In the genomic region with DNA sequence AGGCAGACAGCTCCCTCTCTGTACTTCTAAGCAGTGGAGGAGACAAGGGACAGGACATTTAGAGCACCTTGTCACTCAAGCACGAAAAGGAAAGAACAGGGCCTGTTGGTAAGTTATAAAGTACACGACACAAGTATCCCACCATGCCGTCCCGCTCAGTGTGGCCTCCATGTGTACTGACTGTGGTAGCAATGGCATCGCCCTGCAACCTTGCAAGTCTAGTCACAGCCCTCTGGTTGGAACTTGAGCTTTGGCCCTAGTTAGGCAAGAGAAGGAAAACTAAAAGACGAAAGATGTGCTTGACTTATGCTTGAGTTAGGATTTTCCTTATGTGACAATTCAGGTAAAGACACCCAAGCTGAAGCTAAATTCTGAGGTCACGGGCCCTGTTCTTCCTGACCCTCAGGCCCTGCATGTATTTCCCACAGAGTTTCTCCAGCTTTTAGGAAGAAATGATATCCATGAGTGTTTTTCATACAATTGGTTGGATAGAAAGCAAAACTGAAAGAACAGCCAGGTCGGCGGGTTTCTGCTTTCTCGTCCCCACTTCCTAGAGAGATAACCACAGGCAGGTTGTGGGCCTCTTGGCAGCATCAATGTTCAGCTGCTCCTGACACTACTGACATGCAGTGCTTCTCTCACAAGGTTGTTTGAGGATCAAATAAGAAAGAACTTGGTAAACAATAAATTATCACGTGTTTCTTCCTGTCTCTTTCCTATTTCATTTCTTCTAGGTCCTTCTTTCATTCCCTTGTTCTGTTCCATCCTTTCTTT, we compare ENCODE assay signal across 8 cellular contexts.
DNase-seq lines count a peak whose midpoint lies in the region; ATAC-seq lines count a peak whose summit lies in the region.

No MANE protein-coding gene starts in this region.

- no peak overlapping the region for H3K4me3 Mint-ChIP-seq in activated CD4-positive, alpha-beta T cell treated with anti-CD3 and anti-CD28 coated beads for 36 hours
- H3K4me3 Mint-ChIP-seq in activated T-cell treated with anti-CD3 and anti-CD28 coated beads, Interleukin-2, amount 50 U/mL, for 24 hours, result peak overlapping the region; percentile 9

- H3K27me3 Mint-ChIP-seq in activated CD4-positive, alpha-beta T cell treated with anti-CD3 and anti-CD28 coated beads for 36 hours, result peaks cover 2% of the 10 kb centered on the region
- no peaks in the 10 kb centered on the region for H3K27me3 Mint-ChIP-seq in activated T-cell treated with anti-CD3 and anti-CD28 coated beads, Interleukin-2, amount 50 U/mL, for 24 hours

- intact Hi-C loops in activated CD4-positive, alpha-beta T cell treated with anti-CD3 and anti-CD28 coated beads for 36 hours (cut with DNase I, micrococcal nuclease), result no loop called here

- H3K36me3 Mint-ChIP-seq in activated CD4-positive, alpha-beta T cell treated with anti-CD3 and anti-CD28 coated beads for 36 hours (ENCODE audit: low read depth), result no peaks in the 10 kb centered on the region
- no peaks in the 10 kb centered on the region for H3K36me3 Mint-ChIP-seq in activated T-cell treated with anti-CD3 and anti-CD28 coated beads, Interleukin-2, amount 50 U/mL, for 24 hours (ENCODE audit: low read depth)

- POLR2A ChIA-PET in activated CD4-positive, alpha-beta T cell treated with anti-CD3 and anti-CD28 coated beads for 36 hours (lab: Charles Lee), result no interaction called here

- H3K4me1 Mint-ChIP-seq in activated CD4-positive, alpha-beta T cell treated with anti-CD3 and anti-CD28 coated beads for 36 hours, result peaks cover 12% of the 10 kb centered on the region
- peaks cover 14% of the 10 kb centered on the region for H3K4me1 Mint-ChIP-seq in activated T-cell treated with anti-CD3 and anti-CD28 coated beads, Interleukin-2, amount 50 U/mL, for 24 hours (ENCODE audit: low read depth)

- DNase-seq in activated CD4-positive, alpha-beta T cell treated with anti-CD3 and anti-CD28 coated beads for 36 hours, result peak; percentile 61
- DNase-seq in activated CD4-positive, alpha-beta T cell treated with anti-CD3 and anti-CD28 coated beads for 1 hour, result no peak
- peak; percentile 37 for DNase-seq in activated T-cell treated with anti-CD3 and anti-CD28 coated beads, Interleukin-2, amount 50 U/mL, for 24 hours
- DNase-seq in stimulated activated CD8-positive, alpha-beta memory T cell treated with anti-CD3 and anti-CD28 coated beads, Interleukin-7, amount 100 ng/mL, for 4 hours (ENCODE audit: low read depth in 2 of 2), result peak; percentile 3 to 9
- DNase-seq in inferior parietal cortex (ENCODE audit: extremely low spot score), result no peak
- no peak for DNase-seq in COR-L47 (lab: John Stamatoyannopoulos, UW)
- DNase-seq in UCSD-AML1 (lab: John Stamatoyannopoulos, UW; ENCODE audit: unreplicated experiment), result no peak

- no peak overlapping the region for H3K27ac Mint-ChIP-seq in activated CD4-positive, alpha-beta T cell treated with anti-CD3 and anti-CD28 coated beads for 36 hours
- H3K27ac Mint-ChIP-seq in activated T-cell treated with anti-CD3 and anti-CD28 coated beads, Interleukin-2, amount 50 U/mL, for 24 hours, result peak overlapping the region; percentile 35

- peak; percentile 77 for ATAC-seq in activated CD4-positive, alpha-beta T cell treated with anti-CD3 and anti-CD28 coated beads for 36 hours
- ATAC-seq in HG03103 (IDR thresholded peaks at IDR 0.05; ENCODE audit: low read depth, unreplicated experiment), result peak; percentile 89

- CTCF ChIA-PET in activated CD4-positive, alpha-beta T cell treated with anti-CD3 and anti-CD28 coated beads for 36 hours (lab: Charles Lee), result no interaction called here

- H3K9me3 Mint-ChIP-seq in activated CD4-positive, alpha-beta T cell treated with anti-CD3 and anti-CD28 coated beads for 36 hours (ENCODE audit: low read depth), result no peaks in the 10 kb centered on the region
- H3K9me3 Mint-ChIP-seq in activated T-cell treated with anti-CD3 and anti-CD28 coated beads, Interleukin-2, amount 50 U/mL, for 24 hours, result no peaks in the 10 kb centered on the region

Comparison
In these comparisons a context has a peak if more than half of its experiments do, and no peak if none do; other contexts are left out.
1. DNase-seq: peak in activated CD4-positive, alpha-beta T cell treated with anti-CD3 and anti-CD28 coated beads for 36 hours (single experiment), activated T-cell treated with anti-CD3 and anti-CD28 coated beads, Interleukin-2, amount 50 U/mL, for 24 hours (single experiment) and stimulated activated CD8-positive, alpha-beta memory T cell treated with anti-CD3 and anti-CD28 coated beads, Interleukin-7, amount 100 ng/mL, for 4 hours (2 of 2); none in activated CD4-positive, alpha-beta T cell treated with anti-CD3 and anti-CD28 coated beads for 1 hour (single experiment), inferior parietal cortex (single experiment), COR-L47 (single experiment) and UCSD-AML1 (single experiment).